ENCODE assay signal across 9 cellular contexts in genomic region chr13:43132228-43132627, GRCh38.
DNase-seq lines count a peak whose midpoint lies in the region; ATAC-seq and TF ChIP-seq lines count a peak whose summit lies in the region.
"Had no signal": no experiment of that assay in that cellular context is flagged by ENCODE, and none has a peak within 500 bp of the region (broad histone marks: within the 10 kb centered on the region; RNA-seq: fewer than 3 reads in every experiment).

No MANE protein-coding gene starts in this region.

- no peak overlapping the region for H3K4me3 ChIP-seq in AG10803 (ENCODE audit: low read length)
- H3K4me3 ChIP-seq in SK-N-SH (ENCODE audit: low read depth in 2 of 2, low read length in 1 of 2): no peak overlapping the region

- no peak overlapping the region for H2AFZ ChIP-seq in SK-N-SH (ENCODE audit: low read depth)

- H3K27me3 Mint-ChIP-seq in activated CD8-positive, alpha-beta memory T cell treated with anti-CD3 and anti-CD28 coated beads, Interleukin-2, amount 10 ng/mL, durations not matched to agents 7 days and 5 days: peaks cover 22% of the 10 kb centered on the region

- no peaks in the 10 kb centered on the region for H3K9me3 Mint-ChIP-seq in activated CD8-positive, alpha-beta memory T cell treated with anti-CD3 and anti-CD28 coated beads, Interleukin-2, amount 10 ng/mL, durations not matched to agents 7 days and 5 days (ENCODE audit: low read depth)
- H3K9me3 Mint-ChIP-seq: activated naive CD4-positive, alpha-beta T cell treated with anti-CD3 and anti-CD28 coated beads, Interleukin-2, amount 50 U/mL, for 24 hours had no signal

- peaks cover 14% of the 10 kb centered on the region for H3K4me1 Mint-ChIP-seq in activated CD8-positive, alpha-beta memory T cell treated with anti-CD3 and anti-CD28 coated beads, Interleukin-2, amount 10 ng/mL, durations not matched to agents 7 days and 5 days

- H3K79me2 ChIP-seq in SK-N-SH (ENCODE audit: insufficient read depth): no peaks in the 10 kb centered on the region

- no peak overlapping the region for H3K4me3 Mint-ChIP-seq in activated CD8-positive, alpha-beta memory T cell treated with anti-CD3 and anti-CD28 coated beads, Interleukin-2, amount 10 ng/mL, durations not matched to agents 7 days and 5 days
- H3K4me3 Mint-ChIP-seq: activated naive CD4-positive, alpha-beta T cell treated with anti-CD3 and anti-CD28 coated beads, Interleukin-2, amount 50 U/mL, for 24 hours had no signal

- no peaks in the 10 kb centered on the region for H3K9me2 ChIP-seq in SK-N-SH

- TF ChIP-seq EP300 in SK-N-SH (IDR thresholded peaks at IDR 0.05; ENCODE audit: borderline replicate concordance in 1 of 2, low read depth in 1 of 2, low read length in 1 of 2): no peak

- ATAC-seq in activated CD8-positive, alpha-beta memory T cell treated with anti-CD3 and anti-CD28 coated beads, Interleukin-2, amount 10 ng/mL, durations not matched to agents 7 days and 5 days: no peak

- no peaks in the 10 kb centered on the region for H3K9me3 ChIP-seq in SK-N-SH

- no peak overlapping the region for H3K27ac ChIP-seq in SK-N-SH (ENCODE audit: low read depth in 2 of 2, low read length in 1 of 2)

- POLR2A ChIA-PET in SK-N-SH (lab: Yijun Ruan, JAX): no interaction called here

- TF ChIP-seq CTCF in AG10803 (conservative IDR thresholded peaks at IDR 0.05; ENCODE audit: low read length) (0 out of 2 replicates have a peak, but pooled peaks have one; percentile 7), SK-N-SH (IDR thresholded peaks at IDR 0.05) (0 out of 2 replicates have a peak, but pooled peaks have one; percentile 6)

- no peak for DNase-seq in AG10803 (ENCODE audit: low read depth)
- peak; percentile 7 for DNase-seq in HCEC 1CT
- DNase-seq in SK-N-SH: no peak
- peak; percentile 81 for DNase-seq in iPS-NIHi7 (ENCODE audit: extremely low spot score)
- no peak for DNase-seq in NCI-H345 treated with DMSO at 0.1 percent for 48 hours (lab: John Stamatoyannopoulos, UW; ENCODE audit: unreplicated experiment)
- no peak for DNase-seq in activated CD4-positive, CD25-positive, alpha-beta regulatory T cell treated with anti-CD3 and anti-CD28 coated beads, Interleukin-2, amount 50 U/mL, for 72 hours
- DNase-seq in KG1 (lab: John Stamatoyannopoulos, UW): no peak
- no peak for DNase-seq in activated CD8-positive, alpha-beta memory T cell treated with anti-CD3 and anti-CD28 coated beads, Interleukin-2, amount 10 ng/mL, durations not matched to agents 7 days and 5 days

- CTCF ChIA-PET in SK-N-SH (lab: Yijun Ruan, JAX): interaction anchor here (0.6 to 1.5 kb wide), 5 partner anchors 47 to 250 kb away, joined by 3 to 6 read pairs (median 3); no protein-coding TSS in a partner anchor
- CTCF ChIA-PET in activated CD8-positive, alpha-beta memory T cell treated with anti-CD3 and anti-CD28 coated beads, Interleukin-2, amount 10 ng/mL, durations not matched to agents 7 days and 5 days (lab: Charles Lee): interaction anchor here (0.6 to 0.7 kb wide), 2 partner anchors 13 to 161 kb away, joined by 3 read pairs; no protein-coding TSS in a partner anchor

- peak; percentile 60 for TF ChIP-seq RAD21 in SK-N-SH (IDR thresholded peaks at IDR 0.05; ENCODE audit: low read length)

- H3K27me3 ChIP-seq in SK-N-SH (ENCODE audit: insufficient read depth): no peaks in the 10 kb centered on the region

- no peak overlapping the region for H3K27ac Mint-ChIP-seq in activated CD8-positive, alpha-beta memory T cell treated with anti-CD3 and anti-CD28 coated beads, Interleukin-2, amount 10 ng/mL, durations not matched to agents 7 days and 5 days
- H3K27ac Mint-ChIP-seq: activated naive CD4-positive, alpha-beta T cell treated with anti-CD3 and anti-CD28 coated beads, Interleukin-2, amount 50 U/mL, for 24 hours had no signal

- H3K36me3 ChIP-seq in SK-N-SH (replicated peaks in 1 of 2; ENCODE audit: control insufficient read depth in 1 of 2, insufficient read depth in 2 of 2, low read length in 1 of 2): no peaks in the 10 kb centered on the region

- no peak overlapping the region for H3K4me2 ChIP-seq in SK-N-SH

- peaks cover 0 to 12% of the 10 kb centered on the region in 2 experiments; a peak in 2 of 4 replicates for H3K4me1 ChIP-seq in SK-N-SH (ENCODE audit: control insufficient read depth in 1 of 2, insufficient read depth in 2 of 2, low read depth in 1 of 2, low read length in 1 of 2)

- no peaks in the 10 kb centered on the region for H4K20me1 ChIP-seq in SK-N-SH (ENCODE audit: insufficient read depth)

- WGBS in SK-N-SH (ENCODE audit: low lambda C conversion rate): 65% methylated on average over 4 of the region's 4 CpGs

- H3K9ac ChIP-seq in SK-N-SH: no peak overlapping the region

- H3F3A ChIP-seq in SK-N-SH (replicated peaks; ENCODE audit: insufficient read depth): no peaks in the 10 kb centered on the region

- H3K36me3 Mint-ChIP-seq in activated CD8-positive, alpha-beta memory T cell treated with anti-CD3 and anti-CD28 coated beads, Interleukin-2, amount 10 ng/mL, durations not matched to agents 7 days and 5 days: no peaks in the 10 kb centered on the region
- H3K36me3 Mint-ChIP-seq: activated naive CD4-positive, alpha-beta T cell treated with anti-CD3 and anti-CD28 coated beads, Interleukin-2, amount 50 U/mL, for 24 hours had no signal

TF ChIP-seq in SK-N-SH, 30 proteins besides CTCF, POLR2A, EP300 and RAD21:
- TF ChIP-seq SMC3 (IDR thresholded peaks at IDR 0.05; ENCODE audit: low read depth, low read length) (peak; percentile 29; the same call in 1 of the 2 replicates), REST (IDR thresholded peaks at IDR 0.05; ENCODE audit: low read depth, low read length) (no peak)

Comparison
In these comparisons a context has a peak if more than half of its experiments do, and no peak if none do; other contexts are left out.
1. DNase-seq: peak in HCEC 1CT (single experiment) and iPS-NIHi7 (single experiment); none in AG10803 (single experiment), SK-N-SH (single experiment), NCI-H345 treated with DMSO at 0.1 percent for 48 hours (single experiment), activated CD4-positive, CD25-positive, alpha-beta regulatory T cell treated with anti-CD3 and anti-CD28 coated beads, Interleukin-2, amount 50 U/mL, for 72 hours (single experiment), KG1 (single experiment) and activated CD8-positive, alpha-beta memory T cell treated with anti-CD3 and anti-CD28 coated beads, Interleukin-2, amount 10 ng/mL, durations not matched to agents 7 days and 5 days (single experiment).